ENCODE assay signal across 11 cellular contexts in genomic region chr17:36008998-36009665, GRCh38. TPM values are rescaled to one million over a fixed set of nuclear protein-coding genes. Genes with fewer than 3 reads are reported as not detected.
DNase-seq lines count a peak whose midpoint lies in the region; ATAC-seq and TF ChIP-seq lines count a peak whose summit lies in the region.
"Had no signal": no experiment of that assay in that cellular context is flagged by ENCODE, and none has a peak within 500 bp of the region (broad histone marks: within the 10 kb centered on the region; RNA-seq: fewer than 3 reads in every experiment).

No MANE protein-coding gene starts in this region.

- no peaks in the 10 kb centered on the region for H3K36me3 ChIP-seq in Caco-2 (ENCODE audit: control insufficient read depth, insufficient read depth, low read length)
- H3K36me3 ChIP-seq in HAP-1 (replicated peaks) = no peaks in the 10 kb centered on the region
- H3K36me3 ChIP-seq in lower lobe of right lung = no peaks in the 10 kb centered on the region

- H3K27ac ChIP-seq in lower lobe of right lung (no peak overlapping the region), caudate nucleus (ENCODE audit: low read depth, low read length) (no peak overlapping the region)

- H3K27me3 ChIP-seq in Caco-2 (replicated peaks; ENCODE audit: control insufficient read depth, insufficient read depth, low read length) (no peaks in the 10 kb centered on the region; the same call in 1 of the 2 replicates), HAP-1 (ENCODE audit: low read depth) (no peaks in the 10 kb centered on the region), lower lobe of right lung (ENCODE audit: low read depth) (no peaks in the 10 kb centered on the region)

- H3K9me3 ChIP-seq in Caco-2 = peaks cover 4% of the 10 kb centered on the region; the same call in 1 of the 2 replicates
- H3K9me3 ChIP-seq in HAP-1 = no peaks in the 10 kb centered on the region
- H3K9me3 ChIP-seq in lower lobe of right lung = peaks cover 5% of the 10 kb centered on the region

- TF ChIP-seq CTCF in Caco-2 (IDR thresholded peaks at IDR 0.05; ENCODE audit: insufficient read depth in 1 of 2, low read depth in 1 of 2, low read length in 1 of 2, severe bottlenecking in 1 of 2, unreplicated experiment in 1 of 2) (peak; percentile 32 to 71), lower lobe of right lung (IDR thresholded peaks at IDR 0.05) (peak; percentile 29)
- peak; percentile 33 for TF ChIP-seq CTCF in activated CD8-positive, alpha-beta T cell treated with anti-CD3 and anti-CD28 coated beads for 36 hours (IDR thresholded peaks at IDR 0.05)

- no TSS peak for BruUV-seq in Caco-2 (replicated peaks; lab: Mats Ljungman, UMichigan)

- POLR2A ChIA-PET in Caco-2 (lab: Charles Lee) = interaction anchor here (0.6 kb wide), 1 partner anchor 228 kb away, joined by 3 read pairs; no protein-coding TSS in a partner anchor
- POLR2A ChIA-PET in activated CD8-positive, alpha-beta T cell treated with anti-CD3 and anti-CD28 coated beads for 36 hours (lab: Charles Lee) = no interaction called here

- H3K4me3 ChIP-seq in Caco-2 (ENCODE audit: low read depth, low read length) (no peak overlapping the region), HAP-1 (no peak overlapping the region), lower lobe of right lung (no peak overlapping the region)

- H3K4me1 ChIP-seq in Caco-2 (0 out of 2 replicates have a peak, but pooled peaks cover 2% of the 10 kb centered on the region), HAP-1 (no peaks in the 10 kb centered on the region), lower lobe of right lung (no peaks in the 10 kb centered on the region)

- H3K9me3 Mint-ChIP-seq in Caco-2 (ENCODE audit: unreplicated experiment) = peaks cover 15% of the 10 kb centered on the region
- H3K9me3 Mint-ChIP-seq in activated CD8-positive, alpha-beta T cell treated with anti-CD3 and anti-CD28 coated beads for 36 hours = no peaks in the 10 kb centered on the region

- peaks cover 3% of the 10 kb centered on the region for H3K27me3 Mint-ChIP-seq in Caco-2 (ENCODE audit: insufficient read depth, unreplicated experiment)
- peaks cover 2% of the 10 kb centered on the region for H3K27me3 Mint-ChIP-seq in activated CD8-positive, alpha-beta T cell treated with anti-CD3 and anti-CD28 coated beads for 36 hours

- CTCF ChIA-PET in Caco-2 (lab: Charles Lee) = interaction anchor here (0.6 to 2.4 kb wide), 4 partner anchors 20 to 1041 kb away, joined by 3 to 12 read pairs (median 6); no protein-coding TSS in a partner anchor
- CTCF ChIA-PET in activated CD8-positive, alpha-beta T cell treated with anti-CD3 and anti-CD28 coated beads for 36 hours (lab: Charles Lee) = interaction anchor here (0.6 to 2.3 kb wide), 8 partner anchors 9 to 139 kb away, joined by 3 to 8 read pairs (median 3); partner anchors contain the start of gene CCL23

- in situ Hi-C loops in HAP-1 (cut with MboI; ENCODE audit: low sequenced_read_pairs) = no loop called here

- intact Hi-C loops in Caco-2 (cut with micrococcal nuclease; ENCODE audit: unreplicated experiment) = loop anchor here (1.0 kb wide), 1 partner anchor 40 kb away; no protein-coding TSS in a partner anchor
- intact Hi-C loops in activated CD8-positive, alpha-beta T cell treated with anti-CD3 and anti-CD28 coated beads for 36 hours (cut with micrococcal nuclease) = no loop called here
- intact Hi-C loops in lower lobe of right lung (cut with DNase I) = no loop called here

- DNase-seq in Caco-2 = peak in 1 of 2 experiments; percentile 39
- DNase-seq in HAP-1 (ENCODE audit: low spot score in 2 of 2) = peak; percentile 12 to 51
- DNase-seq in activated CD8-positive, alpha-beta T cell treated with anti-CD3 and anti-CD28 coated beads for 36 hours = peak; percentile 25
- DNase-seq in lower lobe of right lung = no peak
- DNase-seq in caudate nucleus (lab: John Stamatoyannopoulos, UW) = no peak
- no peak for DNase-seq in pons (ENCODE audit: low spot score)
- DNase-seq in NCI-H524 treated with DMSO at 0.1 percent for 48 hours (lab: John Stamatoyannopoulos, UW) = no peak
- DNase-seq: activated CD8-positive, alpha-beta memory T cell treated with anti-CD3 and anti-CD28 coated beads, Interleukin-2, amount 50 U/mL, for 4 hours; naive thymus-derived CD4-positive, alpha-beta T cell; NCI-H446 treated with DMSO at 0.1 percent for 48 hours had no signal

- H3K4me1 Mint-ChIP-seq in Caco-2 (ENCODE audit: low read depth, unreplicated experiment) = no peaks in the 10 kb centered on the region
- peaks cover 8% of the 10 kb centered on the region for H3K4me1 Mint-ChIP-seq in activated CD8-positive, alpha-beta T cell treated with anti-CD3 and anti-CD28 coated beads for 36 hours (ENCODE audit: low read depth)

- H3K27ac Mint-ChIP-seq in Caco-2 (ENCODE audit: unreplicated experiment) = no peak overlapping the region
- H3K27ac Mint-ChIP-seq in activated CD8-positive, alpha-beta T cell treated with anti-CD3 and anti-CD28 coated beads for 36 hours = no peak overlapping the region
- H3K27ac Mint-ChIP-seq: naive thymus-derived CD4-positive, alpha-beta T cell had no signal

- ATAC-seq in activated CD8-positive, alpha-beta T cell treated with anti-CD3 and anti-CD28 coated beads for 36 hours = no peak
- peak in 1 of 2 donors; percentile 13 for ATAC-seq in lower lobe of right lung
- no peak for ATAC-seq in GM21737 (IDR thresholded peaks at IDR 0.05; ENCODE audit: unreplicated experiment)
- ATAC-seq: naive thymus-derived CD4-positive, alpha-beta T cell had no signal

- H3K36me3 Mint-ChIP-seq in Caco-2 (ENCODE audit: insufficient read depth, unreplicated experiment) = no peaks in the 10 kb centered on the region
- no peaks in the 10 kb centered on the region for H3K36me3 Mint-ChIP-seq in activated CD8-positive, alpha-beta T cell treated with anti-CD3 and anti-CD28 coated beads for 36 hours (ENCODE audit: low read depth)
- H3K36me3 Mint-ChIP-seq: naive thymus-derived CD4-positive, alpha-beta T cell had no signal

- no peak overlapping the region for H3K4me3 Mint-ChIP-seq in Caco-2 (ENCODE audit: unreplicated experiment)
- no peak overlapping the region for H3K4me3 Mint-ChIP-seq in activated CD8-positive, alpha-beta T cell treated with anti-CD3 and anti-CD28 coated beads for 36 hours
- H3K4me3 Mint-ChIP-seq: naive thymus-derived CD4-positive, alpha-beta T cell had no signal

RNA-seq across cellular contexts. Expression of gene CCL15, which starts 7.8 kb away (rescaled TPM):
- total RNA-seq in Caco-2 (2022) (0.30 and 0.52 TPM in 2 replicates), lower lobe of right lung (0.50 TPM)
- total RNA-seq in activated CD8-positive, alpha-beta T cell treated with anti-CD3 and anti-CD28 coated beads for 36 hours = not detected
- total RNA-seq: naive thymus-derived CD4-positive, alpha-beta T cell had no signal

RNA-seq across cellular contexts. Expression of gene CCL23, which starts 8.6 kb away (rescaled TPM):
- total RNA-seq in Caco-2 (2022) = not detected in 2 replicates
- total RNA-seq in activated CD8-positive, alpha-beta T cell treated with anti-CD3 and anti-CD28 coated beads for 36 hours = not detected
- total RNA-seq in lower lobe of right lung = 5.1 TPM
- total RNA-seq: naive thymus-derived CD4-positive, alpha-beta T cell had no signal

RNA-seq across cellular contexts. Expression of gene CCL14, which starts 22.6 kb away (rescaled TPM):
- total RNA-seq in Caco-2 (2022) (not detected in 2 replicates), lower lobe of right lung (20.7 TPM)
- not detected for total RNA-seq in activated CD8-positive, alpha-beta T cell treated with anti-CD3 and anti-CD28 coated beads for 36 hours
- total RNA-seq: naive thymus-derived CD4-positive, alpha-beta T cell had no signal

RNA-seq across cellular contexts. Expression of gene CCL16, which starts 27.8 kb away (rescaled TPM):
- total RNA-seq in Caco-2 (2022) = not detected in 2 replicates
- total RNA-seq in activated CD8-positive, alpha-beta T cell treated with anti-CD3 and anti-CD28 coated beads for 36 hours = not detected
- total RNA-seq in lower lobe of right lung = 0.50 TPM
- total RNA-seq: naive thymus-derived CD4-positive, alpha-beta T cell had no signal

RNA-seq across cellular contexts. Expression of gene CCL18, which starts 54.9 kb away (rescaled TPM):
- total RNA-seq in Caco-2 (2022) = not detected in 2 replicates
- not detected for total RNA-seq in activated CD8-positive, alpha-beta T cell treated with anti-CD3 and anti-CD28 coated beads for 36 hours
- 146 TPM for total RNA-seq in lower lobe of right lung
- total RNA-seq: naive thymus-derived CD4-positive, alpha-beta T cell had no signal

Comparison
In these comparisons a context has a peak if more than half of its experiments do, and no peak if none do; other contexts are left out.
1. DNase-seq: peak in HAP-1 (2 of 2) and activated CD8-positive, alpha-beta T cell treated with anti-CD3 and anti-CD28 coated beads for 36 hours (single experiment); none in lower lobe of right lung (single experiment), caudate nucleus (0 of 61), pons (single experiment) and NCI-H524 treated with DMSO at 0.1 percent for 48 hours (single experiment).
2. RNA of gene CCL14, which starts 22.6 kb away (total RNA-seq): 20.7 TPM in lower lobe of right lung (single experiment); not detected in Caco-2 and not detected in activated CD8-positive, alpha-beta T cell treated with anti-CD3 and anti-CD28 coated beads for 36 hours; every median in the first group is over 10 times any median in the second.
3. Peak in every context shown above with its lines, with median percentiles within 50 percentile points of each other: CTCF ChIP-seq.